16 cellular contexts compared by ENCODE assay signal in genomic region chr3:144031938-144032337, GRCh38.
DNase-seq lines count a peak whose midpoint lies in the region; ATAC-seq and TF ChIP-seq lines count a peak whose summit lies in the region.
"Had no signal": no experiment of that assay in that cellular context is flagged by ENCODE, and none has a peak within 500 bp of the region (broad histone marks: within the 10 kb centered on the region; RNA-seq: fewer than 3 reads in every experiment).

No MANE protein-coding gene starts in this region.

- intact Hi-C loops in left ventricle myocardium superior (cut with micrococcal nuclease) = no loop called here

- peaks cover 0 to 2% of the 10 kb centered on the region in 2 donors for H3K4me1 Mint-ChIP-seq in immature natural killer cell
- H3K4me1 Mint-ChIP-seq: endodermal cell had no signal

- ATAC-seq in left ventricle myocardium superior (peak; percentile 55), SK-N-SH treated with all-trans-retinoic acid at 6 μM for 48 hours (no peak)

- DNase-seq in LHCN-M2 (ENCODE audit: low read depth) (peak; percentile 80), T47D (ENCODE audit: low read depth in 1 of 2, low spot score in 1 of 2) (peak; percentile 44 to 87), left ventricle myocardium superior (peak; percentile 50), putamen (ENCODE audit: low spot score) (peak; percentile 96), immature natural killer cell (no peak), H7 (no peak), HuH-7.5 (ENCODE audit: low spot score) (no peak)
- DNase-seq: activated CD4-positive, alpha-beta memory T cell treated with anti-CD3 and anti-CD28 coated beads for 36 hours; activated naive CD4-positive, alpha-beta T cell treated with anti-CD3 and anti-CD28 coated beads for 36 hours; endodermal cell; HCEC 1CT; NCI-H524 treated with DMSO at 0.1 percent for 48 hours; stimulated activated CD4-positive, alpha-beta T cell treated with anti-CD3 and anti-CD28 coated beads, Interleukin-4, amount 100 ng/mL, for 24 hours; SW 1271 had no signal

- no peak overlapping the region for H3K27ac Mint-ChIP-seq in immature natural killer cell
- H3K27ac Mint-ChIP-seq: activated CD4-positive, alpha-beta memory T cell treated with anti-CD3 and anti-CD28 coated beads for 36 hours; activated naive CD4-positive, alpha-beta T cell treated with anti-CD3 and anti-CD28 coated beads for 36 hours; endodermal cell had no signal

- peaks cover 0 to 2% (median 0%) of the 10 kb centered on the region in 6 donors for H3K9me3 Mint-ChIP-seq in immature natural killer cell
- H3K9me3 Mint-ChIP-seq: activated CD4-positive, alpha-beta memory T cell treated with anti-CD3 and anti-CD28 coated beads for 36 hours; activated naive CD4-positive, alpha-beta T cell treated with anti-CD3 and anti-CD28 coated beads for 36 hours; endodermal cell had no signal

- no peak overlapping the region for H3K4me3 ChIP-seq in H7 (ENCODE audit: insufficient read depth, low read depth, low read length)
- H3K4me3 ChIP-seq: BLaER1 treated with 17β-estradiol and CSF1 and Interleukin-3, amounts not matched to agents 10 nM and 100 nM had no signal

- H3K4me3 Mint-ChIP-seq in immature natural killer cell = no peak overlapping the region
- H3K4me3 Mint-ChIP-seq: activated CD4-positive, alpha-beta memory T cell treated with anti-CD3 and anti-CD28 coated beads for 36 hours; activated naive CD4-positive, alpha-beta T cell treated with anti-CD3 and anti-CD28 coated beads for 36 hours; endodermal cell had no signal

- H3K27me3 ChIP-seq in H7 (ENCODE audit: control insufficient read depth, insufficient read depth, low read length) = no peaks in the 10 kb centered on the region
- H3K27me3 ChIP-seq: BLaER1 treated with 17β-estradiol and CSF1 and Interleukin-3, amounts not matched to agents 10 nM and 100 nM had no signal

- H3K36me3 Mint-ChIP-seq in immature natural killer cell = no peaks in the 10 kb centered on the region
- H3K36me3 Mint-ChIP-seq: activated CD4-positive, alpha-beta memory T cell treated with anti-CD3 and anti-CD28 coated beads for 36 hours had no signal

- H3K27me3 Mint-ChIP-seq in immature natural killer cell (ENCODE audit: low read depth in 3 of 3) = peaks cover 0 to 6% (median 1%) of the 10 kb centered on the region in 3 donors
- H3K27me3 Mint-ChIP-seq: activated CD4-positive, alpha-beta memory T cell treated with anti-CD3 and anti-CD28 coated beads for 36 hours had no signal

- no peaks in the 10 kb centered on the region for H3K36me3 ChIP-seq in H7 (replicated peaks; ENCODE audit: control insufficient read depth, insufficient read depth, low read length)
- H3K36me3 ChIP-seq: BLaER1 treated with 17β-estradiol and CSF1 and Interleukin-3, amounts not matched to agents 10 nM and 100 nM had no signal

- in situ Hi-C loops in T47D (cut with HindIII; ENCODE audit: low pct_unique_long_range_greater_than_20kb, low sequenced_read_pairs) = no loop called here

TF ChIP-seq in SK-N-SH treated with all-trans-retinoic acid at 6 μM for 48 hours, 23 proteins besides CTCF, POLR2A, EP300 and RAD21:
- TF ChIP-seq SNAI2 (CRISPR knock-in tag; IDR thresholded peaks at IDR 0.05) (no peak), ARNTL (CRISPR knock-in tag; IDR thresholded peaks at IDR 0.05; ENCODE audit: borderline replicate concordance, low read depth) (no peak), ZNF70 (CRISPR knock-in tag; IDR thresholded peaks at IDR 0.05) (no peak), CREB5 (CRISPR knock-in tag; IDR thresholded peaks at IDR 0.05; ENCODE audit: low read depth) (no peak), OSR1 (CRISPR knock-in tag; IDR thresholded peaks at IDR 0.05) (no peak), RARB (CRISPR knock-in tag; IDR thresholded peaks at IDR 0.05) (no peak), TSHZ2 (CRISPR knock-in tag; IDR thresholded peaks at IDR 0.05) (no peak)

Comparison
In these comparisons a context has a peak if more than half of its experiments do, and no peak if none do; other contexts are left out.
1. DNase-seq: peak in LHCN-M2 (single experiment), T47D (2 of 2), left ventricle myocardium superior (single experiment) and putamen (single experiment); none in immature natural killer cell (0 of 3), H7 (single experiment) and HuH-7.5 (single experiment).